In the genomic region with DNA sequence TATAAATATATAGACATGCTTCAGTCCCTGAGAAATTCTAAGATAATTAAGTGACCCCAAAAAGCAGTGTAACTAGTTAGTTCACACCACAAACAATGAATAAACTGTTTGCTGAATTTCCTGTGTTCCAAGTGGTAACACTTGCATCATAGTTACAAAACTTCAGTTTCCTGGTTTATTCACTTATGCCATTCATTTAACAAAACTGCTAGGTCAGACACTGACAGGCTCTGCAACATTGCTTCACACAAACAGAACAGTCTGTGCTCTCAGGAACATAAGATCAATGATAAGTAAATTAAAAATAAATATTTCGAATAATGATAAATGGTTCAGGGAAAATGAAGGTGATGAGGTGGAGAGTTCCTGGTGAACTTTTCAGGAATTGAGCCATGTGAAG, we compare ENCODE assay signal across 13 cellular contexts.
A peak's percentile ranks its signal among the peaks of the same experiment; 100 is the strongest.
DNase-seq lines count a peak whose midpoint lies in the region; ATAC-seq and TF ChIP-seq lines count a peak whose summit lies in the region.
"Had no signal": no experiment of that assay in that cellular context is flagged by ENCODE, and none has a peak within 500 bp of the region (broad histone marks: within the 10 kb centered on the region; RNA-seq: fewer than 3 reads in every experiment).

No MANE protein-coding gene starts in this region.

- no peak for TF ChIP-seq POLR2A in suprapubic skin (IDR thresholded peaks at IDR 0.05)

- intact Hi-C loops in right cardiac atrium (cut with DNase I): no loop called here

- H3K4me3 ChIP-seq in astrocyte of the cerebellum (ENCODE audit: low read depth, low read length) (no peak overlapping the region), right cardiac atrium (ENCODE audit: low read length) (no peak overlapping the region), suprapubic skin (no peak overlapping the region), osteoblast (ENCODE audit: insufficient read depth, low read length) (no peak overlapping the region)
- H3K4me3 ChIP-seq: neural progenitor cell had no signal

- peaks cover 6% of the 10 kb centered on the region for H3K4me1 ChIP-seq in right cardiac atrium (ENCODE audit: control insufficient read depth, insufficient read depth, low read length)
- H3K4me1 ChIP-seq in suprapubic skin: peaks cover 46% of the 10 kb centered on the region
- peaks cover 16% of the 10 kb centered on the region for H3K4me1 ChIP-seq in osteoblast (ENCODE audit: insufficient read depth, low read length)
- H3K4me1 ChIP-seq: neural progenitor cell had no signal

- H3K4me2 ChIP-seq in osteoblast (ENCODE audit: insufficient read depth, low read length): no peak overlapping the region
- H3K4me2 ChIP-seq: neural progenitor cell had no signal

- no peak overlapping the region for H2AFZ ChIP-seq in osteoblast (ENCODE audit: low read length)

- H4K20me1 ChIP-seq in osteoblast (ENCODE audit: insufficient read depth, low read length): no peaks in the 10 kb centered on the region

- TF ChIP-seq EP300 in suprapubic skin (IDR thresholded peaks at IDR 0.05): peak; percentile 78

- peak; percentile 38 to 46 for ATAC-seq in right cardiac atrium
- no peak for ATAC-seq in HG03097 (IDR thresholded peaks at IDR 0.05; ENCODE audit: low FRiP score, unreplicated experiment)
- ATAC-seq: SK-N-SH treated with all-trans-retinoic acid at 6 μM for 48 hours had no signal

- in situ Hi-C loops in astrocyte of the cerebellum (cut with HindIII; ENCODE audit: low sequenced_read_pairs): no loop called here

- DNase-seq in SIG-M5 treated with dmso at 0.1 percent for 504 hours (lab: John Stamatoyannopoulos, UW; ENCODE audit: unreplicated experiment): peak; percentile 87
- no peak for DNase-seq in SIG-M5 (lab: John Stamatoyannopoulos, UW)
- peak; percentile 4 for DNase-seq in astrocyte of the cerebellum (ENCODE audit: low read depth)
- no peak for DNase-seq in right cardiac atrium
- no peak for DNase-seq in suprapubic skin (ENCODE audit: low spot score in 2 of 2)
- no peak for DNase-seq in osteoblast (ENCODE audit: insufficient read length, low spot score, missing footprints)
- DNase-seq in NCI-H524 (lab: John Stamatoyannopoulos, UW): no peak
- DNase-seq: caudate nucleus, hypothalamus had no signal

- H3K9me3 ChIP-seq in right cardiac atrium (ENCODE audit: control insufficient read depth, low read length) (no peaks in the 10 kb centered on the region), suprapubic skin (no peaks in the 10 kb centered on the region), osteoblast (ENCODE audit: low read depth, low read length) (no peaks in the 10 kb centered on the region)

- WGBS in right cardiac atrium: 36% methylated on average over 1 of the region's 1 CpG
- 57% methylated on average over 1 of the region's 1 CpG for WGBS in suprapubic skin

- H3K27me3 ChIP-seq in right cardiac atrium (ENCODE audit: control insufficient read depth, insufficient read depth) (no peaks in the 10 kb centered on the region), suprapubic skin (no peaks in the 10 kb centered on the region), osteoblast (ENCODE audit: insufficient read depth, low read length) (no peaks in the 10 kb centered on the region)
- H3K27me3 ChIP-seq: neural progenitor cell had no signal

- no peaks in the 10 kb centered on the region for H3K79me2 ChIP-seq in osteoblast (ENCODE audit: insufficient read depth, low read length)

- TF ChIP-seq CTCF in astrocyte of the cerebellum (IDR thresholded peaks at IDR 0.05; ENCODE audit: low read depth, low read length, missing control alignments) (no peak), suprapubic skin (IDR thresholded peaks at IDR 0.05) (no peak), osteoblast (IDR thresholded peaks at IDR 0.05; ENCODE audit: extremely low read depth, low read depth, low read length) (no peak)

- H3K36me3 ChIP-seq in suprapubic skin (no peaks in the 10 kb centered on the region), osteoblast (ENCODE audit: insufficient read depth, low read length) (no peaks in the 10 kb centered on the region)
- H3K36me3 ChIP-seq: neural progenitor cell had no signal

- no peak overlapping the region for H3K27ac ChIP-seq in right cardiac atrium (ENCODE audit: low read length)
- H3K27ac ChIP-seq in suprapubic skin: peak overlapping the region; percentile 59
- no peak overlapping the region for H3K27ac ChIP-seq in osteoblast (ENCODE audit: low read depth, low read length)
- H3K27ac ChIP-seq: 22Rv1, neural progenitor cell had no signal

Comparison
In these comparisons a context has a peak if more than half of its experiments do, and no peak if none do; other contexts are left out.
1. DNase-seq: peak in SIG-M5 treated with dmso at 0.1 percent for 504 hours (single experiment) and astrocyte of the cerebellum (single experiment); none in SIG-M5 (single experiment), right cardiac atrium (0 of 3), suprapubic skin (0 of 2), osteoblast (single experiment) and NCI-H524 (0 of 2).